Comparison of ENCODE assay signal across 19 cellular contexts in genomic region chr13:110685305-110685704, GRCh38. TPM values are rescaled to one million over a fixed set of nuclear protein-coding genes. Genes with fewer than 3 reads are reported as not detected.
DNase-seq lines count a peak whose midpoint lies in the region; ATAC-seq and TF ChIP-seq lines count a peak whose summit lies in the region.
"Had no signal": no experiment of that assay in that cellular context is flagged by ENCODE, and none has a peak within 500 bp of the region (broad histone marks: within the 10 kb centered on the region; RNA-seq: fewer than 3 reads in every experiment).

No MANE protein-coding gene starts in this region.

- no peaks in the 10 kb centered on the region for H3K27me3 Mint-ChIP-seq in activated CD4-positive, alpha-beta T cell treated with anti-CD3 and anti-CD28 coated beads, Interleukin-2, amount 10 ng/mL, durations not matched to agents 7 days and 5 days
- H3K27me3 Mint-ChIP-seq in naive thymus-derived CD4-positive, alpha-beta T cell: no peaks in the 10 kb centered on the region

- CTCF ChIA-PET in activated CD4-positive, alpha-beta T cell treated with anti-CD3 and anti-CD28 coated beads, Interleukin-2, amount 10 ng/mL, durations not matched to agents 7 days and 5 days (lab: Charles Lee): interaction anchor here (0.6 kb wide), 1 partner anchor 10 kb away, joined by 3 read pairs; no protein-coding TSS in a partner anchor
- CTCF ChIA-PET in naive thymus-derived CD4-positive, alpha-beta T cell (lab: Charles Lee): no interaction called here

- H3K27ac ChIP-seq in brain microvascular endothelial cell (no peak overlapping the region), mesenchymal stem cell (ENCODE audit: low read length, poor library complexity, severe bottlenecking) (no peak overlapping the region), spleen (no peak overlapping the region)
- H3K27ac ChIP-seq in naive thymus-derived CD4-positive, alpha-beta T cell (ENCODE audit: low read depth, low read length): no peak overlapping the region
- H3K27ac ChIP-seq: 22Rv1, upper lobe of left lung had no signal

- TF ChIP-seq CTCF in brain microvascular endothelial cell (IDR thresholded peaks at IDR 0.05; ENCODE audit: low read depth, low read length, missing control alignments): no peak
- no peak for TF ChIP-seq CTCF in spleen (IDR thresholded peaks at IDR 0.05 in 8 of 11, conservative IDR thresholded peaks at IDR 0.05 in 3 of 11)

- H3K27ac Mint-ChIP-seq in activated CD4-positive, alpha-beta T cell treated with anti-CD3 and anti-CD28 coated beads, Interleukin-2, amount 10 ng/mL, durations not matched to agents 7 days and 5 days: peak overlapping the region; percentile 25
- H3K27ac Mint-ChIP-seq in naive thymus-derived CD4-positive, alpha-beta T cell: peak overlapping the region in 3 of 9 donors; percentile 4 to 45 (median 14)

- no peak overlapping the region for H2BK12ac ChIP-seq in mesenchymal stem cell (ENCODE audit: low read length in 2 of 2)

- H3K4me1 ChIP-seq in mesenchymal stem cell (ENCODE audit: control insufficient read depth, insufficient read depth, low read depth, low read length) (peaks cover 6% of the 10 kb centered on the region), spleen (peaks cover 0 to 12% (median 0%) of the 10 kb centered on the region in 6 donors)
- no peaks in the 10 kb centered on the region for H3K4me1 ChIP-seq in naive thymus-derived CD4-positive, alpha-beta T cell (ENCODE audit: control insufficient read depth in 2 of 2, insufficient read depth in 2 of 2, low read length in 2 of 2)
- H3K4me1 ChIP-seq: upper lobe of left lung had no signal

- H3K27me3 ChIP-seq in brain microvascular endothelial cell (replicated peaks): no peaks in the 10 kb centered on the region
- no peaks in the 10 kb centered on the region for H3K27me3 ChIP-seq in mesenchymal stem cell (ENCODE audit: control insufficient read depth in 1 of 2, insufficient read depth in 1 of 2, low read length in 2 of 2)
- no peaks in the 10 kb centered on the region for H3K27me3 ChIP-seq in spleen (replicated peaks in 1 of 7)
- H3K27me3 ChIP-seq in naive thymus-derived CD4-positive, alpha-beta T cell (ENCODE audit: control insufficient read depth in 2 of 2, insufficient read depth in 2 of 2, low read length in 2 of 2): no peaks in the 10 kb centered on the region
- H3K27me3 ChIP-seq: upper lobe of left lung had no signal

- no peak overlapping the region for H3K4me2 ChIP-seq in mesenchymal stem cell (ENCODE audit: low read length, poor library complexity, severe bottlenecking)

- peaks cover 33% of the 10 kb centered on the region for H3K79me1 ChIP-seq in mesenchymal stem cell (replicated peaks; ENCODE audit: low read length, poor library complexity, severe bottlenecking)

- H2BK15ac ChIP-seq in mesenchymal stem cell (ENCODE audit: low read depth, poor library complexity, severe bottlenecking): no peak overlapping the region

- H3K4ac ChIP-seq in mesenchymal stem cell (ENCODE audit: low read depth in 1 of 2, low read length in 2 of 2): no peak overlapping the region

- POLR2A ChIA-PET in activated CD4-positive, alpha-beta T cell treated with anti-CD3 and anti-CD28 coated beads, Interleukin-2, amount 10 ng/mL, durations not matched to agents 7 days and 5 days (lab: Charles Lee): no interaction called here
- POLR2A ChIA-PET in naive thymus-derived CD4-positive, alpha-beta T cell (lab: Charles Lee): no interaction called here

- no peak overlapping the region for H3K23ac ChIP-seq in mesenchymal stem cell (ENCODE audit: low read length in 2 of 2)

- no peak for TF ChIP-seq POLR2A in spleen (IDR thresholded peaks at IDR 0.05)

- H3K14ac ChIP-seq in mesenchymal stem cell (ENCODE audit: low read length in 2 of 2): no peak overlapping the region

- H3K4me1 Mint-ChIP-seq in activated CD4-positive, alpha-beta T cell treated with anti-CD3 and anti-CD28 coated beads, Interleukin-2, amount 10 ng/mL, durations not matched to agents 7 days and 5 days: no peaks in the 10 kb centered on the region
- peaks cover 0 to 13% (median 3%) of the 10 kb centered on the region in 7 donors for H3K4me1 Mint-ChIP-seq in naive thymus-derived CD4-positive, alpha-beta T cell

- H3K36me3 ChIP-seq in brain microvascular endothelial cell (replicated peaks) (peaks cover 24% of the 10 kb centered on the region), mesenchymal stem cell (ENCODE audit: control insufficient read depth in 1 of 2, insufficient read depth in 2 of 2, low read depth in 1 of 2, low read length in 2 of 2) (peaks cover 49 to 100% of the 10 kb centered on the region in 2 experiments), spleen (peaks cover 0 to 97% (median 69%) of the 10 kb centered on the region in 6 donors)
- H3K36me3 ChIP-seq in naive thymus-derived CD4-positive, alpha-beta T cell (ENCODE audit: control insufficient read depth in 2 of 3, insufficient read depth in 3 of 3, low read length in 3 of 3): peaks cover 0 to 81% (median 0%) of the 10 kb centered on the region in 3 experiments

- ATAC-seq in naive thymus-derived CD4-positive, alpha-beta T cell: no peak
- ATAC-seq in GM19467 (IDR thresholded peaks at IDR 0.05; ENCODE audit: unreplicated experiment): no peak
- ATAC-seq in HG02981 (IDR thresholded peaks at IDR 0.05; ENCODE audit: unreplicated experiment): no peak
- ATAC-seq: PC-3, SK-N-SH treated with all-trans-retinoic acid at 6 μM for 48 hours had no signal

- H3K9me3 ChIP-seq in mesenchymal stem cell (ENCODE audit: control insufficient read depth, low read length): no peaks in the 10 kb centered on the region
- H3K9me3 ChIP-seq in spleen: no peaks in the 10 kb centered on the region
- no peaks in the 10 kb centered on the region for H3K9me3 ChIP-seq in naive thymus-derived CD4-positive, alpha-beta T cell (ENCODE audit: control insufficient read depth in 2 of 3, low read length in 3 of 3)
- H3K9me3 ChIP-seq: upper lobe of left lung had no signal

- peaks cover 21% of the 10 kb centered on the region for H3K36me3 Mint-ChIP-seq in activated CD4-positive, alpha-beta T cell treated with anti-CD3 and anti-CD28 coated beads, Interleukin-2, amount 10 ng/mL, durations not matched to agents 7 days and 5 days (ENCODE audit: low read depth)
- H3K36me3 Mint-ChIP-seq in naive thymus-derived CD4-positive, alpha-beta T cell: peaks cover 6 to 29% (median 13%) of the 10 kb centered on the region in 5 donors

- H3K4me3 Mint-ChIP-seq in activated CD4-positive, alpha-beta T cell treated with anti-CD3 and anti-CD28 coated beads, Interleukin-2, amount 10 ng/mL, durations not matched to agents 7 days and 5 days: no peak overlapping the region
- no peak overlapping the region for H3K4me3 Mint-ChIP-seq in naive thymus-derived CD4-positive, alpha-beta T cell

- no peak overlapping the region for H2BK5ac ChIP-seq in mesenchymal stem cell (ENCODE audit: low read depth, low read length, poor library complexity, severe bottlenecking)

- in situ Hi-C loops in brain microvascular endothelial cell (cut with HindIII; ENCODE audit: low pct_ligation_motif_present, low sequenced_read_pairs): no loop called here

- no peak overlapping the region for H2BK120ac ChIP-seq in mesenchymal stem cell (ENCODE audit: low read depth, low read length)

- no peak overlapping the region for H4K91ac ChIP-seq in mesenchymal stem cell (ENCODE audit: low read length)

- intact Hi-C loops in spleen (cut with DNase I; ENCODE audit: low total_unique reads): no loop called here
- intact Hi-C loops in naive thymus-derived CD4-positive, alpha-beta T cell (cut with micrococcal nuclease): no loop called here

- no peak overlapping the region for H4K8ac ChIP-seq in mesenchymal stem cell (ENCODE audit: low read length)

- no peak overlapping the region for H2AK5ac ChIP-seq in mesenchymal stem cell (ENCODE audit: low read length, severe bottlenecking)

- H3K18ac ChIP-seq in mesenchymal stem cell (ENCODE audit: low read depth in 1 of 2, low read length in 2 of 2): no peak overlapping the region

- no peak overlapping the region for H3K4me3 ChIP-seq in brain microvascular endothelial cell (ENCODE audit: low read depth, low read length)
- H3K4me3 ChIP-seq in mesenchymal stem cell (ENCODE audit: insufficient read depth in 1 of 2, low read depth in 1 of 2, low read length in 2 of 2): no peak overlapping the region
- H3K4me3 ChIP-seq in spleen: no peak overlapping the region
- no peak overlapping the region for H3K4me3 ChIP-seq in naive thymus-derived CD4-positive, alpha-beta T cell (ENCODE audit: low read length)
- H3K4me3 ChIP-seq: upper lobe of left lung had no signal

- H2AFZ ChIP-seq in mesenchymal stem cell (ENCODE audit: low read depth, low read length): no peak overlapping the region

- no peak for DNase-seq in activated CD4-positive, alpha-beta T cell treated with anti-CD3 and anti-CD28 coated beads, Interleukin-2, amount 10 ng/mL, durations not matched to agents 7 days and 5 days
- no peak for DNase-seq in activated CD4-positive, alpha-beta T cell treated with anti-CD3 and anti-CD28 coated beads for 48 hours
- DNase-seq in brain microvascular endothelial cell (peak; percentile 65), mesenchymal stem cell (peak; percentile 25), spleen (peak; percentile 8)
- no peak for DNase-seq in naive thymus-derived CD4-positive, alpha-beta T cell
- DNase-seq: activated CD4-positive, alpha-beta T cell treated with anti-CD3 and anti-CD28 coated beads, Interleukin-2, amount 50 U/mL, for 1 hour; activated T-cell treated with anti-CD3 and anti-CD28 coated beads, Interleukin-2, amount 50 U/mL, for 48 hours; C1 segment of cervical spinal cord; DMS 273 treated with DMSO at 0.1 percent for 48 hours; MV-4-11; NCI-H2029 treated with DMSO at 0.1 percent for 48 hours; NCI-H524 treated with DMSO at 0.1 percent for 48 hours; PC-3; upper lobe of left lung had no signal

- WGBS in mesenchymal stem cell: 89% methylated on average over 7 of the region's 7 CpGs
- WGBS in spleen, 5 donors: 90 to 96% (median 94%) methylated on average over 7 of the region's 7 CpGs

- no peaks in the 10 kb centered on the region for H3K9me3 Mint-ChIP-seq in activated CD4-positive, alpha-beta T cell treated with anti-CD3 and anti-CD28 coated beads, Interleukin-2, amount 10 ng/mL, durations not matched to agents 7 days and 5 days
- no peaks in the 10 kb centered on the region for H3K9me3 Mint-ChIP-seq in naive thymus-derived CD4-positive, alpha-beta T cell

- no peak overlapping the region for H3K9ac ChIP-seq in mesenchymal stem cell (ENCODE audit: low read length)

RNA-seq across cellular contexts. Expression of gene CARS2, which starts 20.6 kb away (rescaled TPM):
- total RNA-seq in activated CD4-positive, alpha-beta T cell treated with anti-CD3 and anti-CD28 coated beads, Interleukin-2, amount 10 ng/mL, durations not matched to agents 7 days and 5 days: 10 to 100 TPM; 58.9 to 69.5 TPM
- polyA plus RNA-seq in mesenchymal stem cell (2013, experiment 1 of 2): 49.5 TPM
- polyA plus RNA-seq in mesenchymal stem cell (2013, experiment 2 of 2): 46.4 TPM
- 100 to 1,000 TPM in 1 of 7 donors, 10 to 100 TPM in 6; 63.9 to 113 (median 77.9) TPM for total RNA-seq in spleen
- polyA plus RNA-seq in spleen: 100 to 1,000 TPM in 2 of 3 donors, 10 to 100 TPM in 1; 69.5 to 109 (median 105) TPM
- total RNA-seq in naive thymus-derived CD4-positive, alpha-beta T cell: 100 to 1,000 TPM in 2 of 5 experiments, 10 to 100 TPM in 3; 73.1 to 106 (median 89.7) TPM
- polyA plus RNA-seq in naive thymus-derived CD4-positive, alpha-beta T cell: 10 to 100 TPM; 28.6 to 43.1 TPM

RNA-seq across cellular contexts. Expression of gene ING1, which starts 28.2 kb away (rescaled TPM):
- 10 to 100 TPM; 16.0 to 21.3 TPM for total RNA-seq in activated CD4-positive, alpha-beta T cell treated with anti-CD3 and anti-CD28 coated beads, Interleukin-2, amount 10 ng/mL, durations not matched to agents 7 days and 5 days
- 12.8 TPM for polyA plus RNA-seq in mesenchymal stem cell (2013, experiment 1 of 2)
- 12.5 TPM for polyA plus RNA-seq in mesenchymal stem cell (2013, experiment 2 of 2)
- 10 to 100 TPM; 15.1 to 32.4 (median 22.9) TPM for total RNA-seq in spleen
- polyA plus RNA-seq in spleen: 10 to 100 TPM; 10.5 to 16.0 (median 12.0) TPM
- total RNA-seq in naive thymus-derived CD4-positive, alpha-beta T cell: 10 to 100 TPM; 14.4 to 33.8 (median 21.8) TPM
- polyA plus RNA-seq in naive thymus-derived CD4-positive, alpha-beta T cell: 10 to 100 TPM in 1 of 2 donors, 1 to 10 TPM in 1; 9.1 to 22.2 TPM

Comparison
In these comparisons a context has a peak if more than half of its experiments do, and no peak if none do; other contexts are left out.
1. DNase-seq: peak in brain microvascular endothelial cell (single experiment), mesenchymal stem cell (single experiment) and spleen (single experiment); none in activated CD4-positive, alpha-beta T cell treated with anti-CD3 and anti-CD28 coated beads, Interleukin-2, amount 10 ng/mL, durations not matched to agents 7 days and 5 days (single experiment), activated CD4-positive, alpha-beta T cell treated with anti-CD3 and anti-CD28 coated beads for 48 hours (single experiment) and naive thymus-derived CD4-positive, alpha-beta T cell (0 of 9).